In the genomic region with DNA sequence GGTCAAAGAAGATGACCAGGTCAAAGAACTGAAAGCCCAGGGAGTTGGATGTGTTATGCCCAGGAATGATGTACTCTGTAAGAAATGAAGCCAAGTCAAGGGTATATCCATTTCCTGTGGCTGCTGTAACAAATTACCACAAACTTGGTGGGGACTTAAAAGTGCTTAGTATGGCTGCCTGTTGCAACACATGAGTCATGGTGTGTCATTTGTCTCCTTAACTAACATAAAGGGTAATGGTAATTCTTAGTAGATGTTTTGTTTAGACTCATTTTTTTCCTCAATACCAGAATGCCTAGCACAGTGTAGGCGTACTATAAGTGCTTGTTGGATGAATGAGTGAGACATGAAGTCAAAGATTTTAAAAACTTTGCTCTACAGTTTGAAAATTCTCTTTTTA, we compare ENCODE assay signal across 13 cellular contexts. TPM values are rescaled to one million over a fixed set of nuclear protein-coding genes. Genes with fewer than 3 reads are reported as not detected.
DNase-seq lines count a peak whose midpoint lies in the region; ATAC-seq and TF ChIP-seq lines count a peak whose summit lies in the region.
"Had no signal": no experiment of that assay in that cellular context is flagged by ENCODE, and none has a peak within 500 bp of the region (broad histone marks: within the 10 kb centered on the region; RNA-seq: fewer than 3 reads in every experiment).

No MANE protein-coding gene starts in this region.

- no peaks in the 10 kb centered on the region for H3K36me3 Mint-ChIP-seq in activated naive CD4-positive, alpha-beta T cell treated with anti-CD3 and anti-CD28 coated beads for 36 hours (ENCODE audit: low read depth)
- peaks cover 2% of the 10 kb centered on the region for H3K36me3 Mint-ChIP-seq in mesothelial cell of epicardium
- H3K36me3 Mint-ChIP-seq: CD14-positive monocyte had no signal

- intact Hi-C loops in activated naive CD4-positive, alpha-beta T cell treated with anti-CD3 and anti-CD28 coated beads for 36 hours (cut with micrococcal nuclease): no loop called here
- intact Hi-C loops in stomach (cut with DNase I; ENCODE audit: low total_unique reads): no loop called here

- no peak for TF ChIP-seq POLR2A in stomach (IDR thresholded peaks at IDR 0.05)

- H3K4me1 Mint-ChIP-seq in activated naive CD4-positive, alpha-beta T cell treated with anti-CD3 and anti-CD28 coated beads for 36 hours (ENCODE audit: low read depth): no peaks in the 10 kb centered on the region
- no peaks in the 10 kb centered on the region for H3K4me1 Mint-ChIP-seq in stimulated activated naive CD8-positive, alpha-beta T cell treated with anti-CD3 and anti-CD28 coated beads, Interleukin-15, amount 100 ng/mL, for 72 hours
- peaks cover 12% of the 10 kb centered on the region for H3K4me1 Mint-ChIP-seq in mesothelial cell of epicardium
- H3K4me1 Mint-ChIP-seq: CD14-positive monocyte had no signal

- H3K9me3 ChIP-seq in stomach: peaks cover 0 to 9% (median 0%) of the 10 kb centered on the region in 4 donors

- no peak for TF ChIP-seq EP300 in stomach (IDR thresholded peaks at IDR 0.05)

- ATAC-seq in stimulated activated naive CD8-positive, alpha-beta T cell treated with anti-CD3 and anti-CD28 coated beads, Interleukin-15, amount 100 ng/mL, for 72 hours: peak; percentile 64
- ATAC-seq: left colon had no signal

- H3K9me3 Mint-ChIP-seq in activated naive CD4-positive, alpha-beta T cell treated with anti-CD3 and anti-CD28 coated beads for 36 hours: no peaks in the 10 kb centered on the region
- no peaks in the 10 kb centered on the region for H3K9me3 Mint-ChIP-seq in stimulated activated naive CD8-positive, alpha-beta T cell treated with anti-CD3 and anti-CD28 coated beads, Interleukin-15, amount 100 ng/mL, for 72 hours
- peaks cover 28% of the 10 kb centered on the region for H3K9me3 Mint-ChIP-seq in mesothelial cell of epicardium

- no peaks in the 10 kb centered on the region for H3K27me3 ChIP-seq in stomach

- no peak overlapping the region for H3K4me3 ChIP-seq in epithelial cell of esophagus (ENCODE audit: low read length)
- H3K4me3 ChIP-seq in stomach: no peak overlapping the region

- H3K4me3 Mint-ChIP-seq in activated naive CD4-positive, alpha-beta T cell treated with anti-CD3 and anti-CD28 coated beads for 36 hours: no peak overlapping the region
- no peak overlapping the region for H3K4me3 Mint-ChIP-seq in stimulated activated naive CD8-positive, alpha-beta T cell treated with anti-CD3 and anti-CD28 coated beads, Interleukin-15, amount 100 ng/mL, for 72 hours
- no peak overlapping the region for H3K4me3 Mint-ChIP-seq in mesothelial cell of epicardium
- H3K4me3 Mint-ChIP-seq: CD14-positive monocyte had no signal

- no peaks in the 10 kb centered on the region for H3K4me1 ChIP-seq in stomach

- H3K27ac ChIP-seq in stomach: no peak overlapping the region

- 47 to 88% (median 64%) methylated on average over 1 of the region's 1 CpG for WGBS in stomach, 5 donors

- DNase-seq in activated naive CD4-positive, alpha-beta T cell treated with anti-CD3 and anti-CD28 coated beads for 36 hours: peak; percentile 3
- DNase-seq in activated naive CD4-positive, alpha-beta T cell treated with Interleukin-2 at 50 U/mL for 16 hours: no peak
- DNase-seq in NOMO-1 (lab: John Stamatoyannopoulos, UW; ENCODE audit: unreplicated experiment in 2 of 2) (peak; percentile 45 to 69), epithelial cell of esophagus (ENCODE audit: low read depth) (peak; percentile 88), mesothelial cell of epicardium (ENCODE audit: low spot score in 2 of 2, unreplicated experiment in 2 of 2) (no peak), stomach (no peak), inferior parietal cortex (ENCODE audit: extremely low spot score) (no peak)
- DNase-seq in stimulated activated naive CD8-positive, alpha-beta T cell treated with anti-CD3 and anti-CD28 coated beads, Interleukin-15, amount 100 ng/mL, for 72 hours: no peak
- DNase-seq: activated gamma-delta T cell treated with Interleukin-2 at 50 U/mL for 16 hours; effector memory CD4-positive, alpha-beta T cell; left colon; NCI-H774 had no signal

- no peaks in the 10 kb centered on the region for H3K27me3 Mint-ChIP-seq in activated naive CD4-positive, alpha-beta T cell treated with anti-CD3 and anti-CD28 coated beads for 36 hours (ENCODE audit: low read depth)
- peaks cover 7% of the 10 kb centered on the region for H3K27me3 Mint-ChIP-seq in stimulated activated naive CD8-positive, alpha-beta T cell treated with anti-CD3 and anti-CD28 coated beads, Interleukin-15, amount 100 ng/mL, for 72 hours
- H3K27me3 Mint-ChIP-seq in mesothelial cell of epicardium (ENCODE audit: low read depth): no peaks in the 10 kb centered on the region

- no peak for TF ChIP-seq CTCF in epithelial cell of esophagus (IDR thresholded peaks at IDR 0.05; ENCODE audit: insufficient read depth, low read depth, low read length, missing control alignments)
- TF ChIP-seq CTCF in mesothelial cell of epicardium (IDR thresholded peaks at IDR 0.05; ENCODE audit: unreplicated experiment): no peak
- TF ChIP-seq CTCF in stomach (IDR thresholded peaks at IDR 0.05): no peak

- CTCF ChIA-PET in activated naive CD4-positive, alpha-beta T cell treated with anti-CD3 and anti-CD28 coated beads for 36 hours (lab: Charles Lee): no interaction called here

- H3K36me3 ChIP-seq in stomach: no peaks in the 10 kb centered on the region

- H3K27ac Mint-ChIP-seq in activated naive CD4-positive, alpha-beta T cell treated with anti-CD3 and anti-CD28 coated beads for 36 hours: no peak overlapping the region
- H3K27ac Mint-ChIP-seq in stimulated activated naive CD8-positive, alpha-beta T cell treated with anti-CD3 and anti-CD28 coated beads, Interleukin-15, amount 100 ng/mL, for 72 hours: no peak overlapping the region
- no peak overlapping the region for H3K27ac Mint-ChIP-seq in mesothelial cell of epicardium
- H3K27ac Mint-ChIP-seq: CD14-positive monocyte had no signal

RNA-seq across cellular contexts. Expression of a gene that starts 45.7 kb away (rescaled TPM):
- total RNA-seq in activated naive CD4-positive, alpha-beta T cell treated with anti-CD3 and anti-CD28 coated beads for 36 hours: not detected
- total RNA-seq in mesothelial cell of epicardium (1.7 to 2.6 TPM (median 2.2 TPM) in 3 replicates), stomach (10 to 100 TPM in 2 of 5 donors, 1 to 10 TPM in 2, under 1 TPM in 1; under 0.01 to 18.9 (median 7.4) TPM)
- polyA plus RNA-seq in stomach: 10 to 100 TPM in 1 of 3 donors, 1 to 10 TPM in 2; 1.9 to 16.5 (median 2.0) TPM
- polyA plus RNA-seq: CD14-positive monocyte had no signal

Comparison
In these comparisons a context has a peak if more than half of its experiments do, and no peak if none do; other contexts are left out.
1. DNase-seq: peak in activated naive CD4-positive, alpha-beta T cell treated with anti-CD3 and anti-CD28 coated beads for 36 hours (single experiment), NOMO-1 (2 of 2) and epithelial cell of esophagus (single experiment); none in activated naive CD4-positive, alpha-beta T cell treated with Interleukin-2 at 50 U/mL for 16 hours (single experiment), stimulated activated naive CD8-positive, alpha-beta T cell treated with anti-CD3 and anti-CD28 coated beads, Interleukin-15, amount 100 ng/mL, for 72 hours (0 of 2), mesothelial cell of epicardium (0 of 2), stomach (single experiment) and inferior parietal cortex (single experiment).